1 cellular context compared by ENCODE assay signal in the genomic region with DNA sequence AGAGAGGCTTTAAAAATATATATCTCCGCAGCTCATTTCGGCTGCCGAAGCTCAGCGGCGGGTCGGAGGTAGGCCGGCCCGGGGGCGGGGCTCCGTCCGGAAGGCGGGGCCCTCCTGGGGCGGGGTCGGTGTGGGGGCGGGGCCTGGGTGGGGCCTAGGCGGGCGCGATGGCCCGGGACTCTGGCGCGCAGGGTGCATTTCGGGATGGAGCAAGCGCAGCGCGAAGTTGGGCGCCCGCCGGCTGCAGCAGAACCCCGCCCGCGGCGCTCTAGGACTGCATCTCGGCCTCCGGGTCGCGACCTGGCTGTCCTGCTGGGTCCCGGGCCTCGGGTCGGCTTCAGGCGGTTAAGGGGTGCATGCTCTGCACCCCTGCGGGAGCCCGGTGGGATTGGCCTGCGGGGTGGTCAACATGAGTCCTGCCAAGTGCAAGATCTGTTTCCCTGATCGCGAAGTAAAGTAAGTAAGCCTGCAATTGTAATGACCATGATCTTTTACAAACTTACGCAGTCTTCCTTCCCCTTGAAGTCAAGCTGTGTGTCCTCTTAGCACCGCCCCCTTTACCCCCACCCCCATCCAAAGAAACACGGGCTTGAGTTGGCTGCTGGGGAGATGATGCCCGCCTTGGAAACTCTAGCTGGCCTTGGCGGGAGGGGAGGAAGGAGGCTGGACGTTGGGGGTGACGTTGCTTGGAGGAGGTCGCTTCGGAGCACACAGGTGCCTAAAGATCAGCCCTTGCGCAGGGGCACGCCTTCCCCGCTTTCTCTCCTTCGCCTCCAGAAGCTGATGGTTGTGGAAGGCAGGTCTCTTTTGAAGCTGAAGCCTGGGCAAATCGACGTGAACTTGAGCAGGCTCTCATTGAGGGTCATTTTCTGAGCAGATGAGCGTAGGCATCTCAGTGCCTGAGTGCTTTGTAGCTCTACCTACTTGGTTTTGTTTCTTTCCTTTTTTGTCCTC.
TF ChIP-seq lines count a peak whose summit lies in the region.

No MANE protein-coding gene starts in this region.

TF ChIP-seq in IMR-90, 13 proteins besides CTCF, POLR2A, EP300 and RAD21:
- no peak for TF ChIP-seq CHD1 (IDR thresholded peaks at IDR 0.05; ENCODE audit: low read depth, low read length)
- no peak for TF ChIP-seq RCOR1 (IDR thresholded peaks at IDR 0.05; ENCODE audit: insufficient replicate concordance, low read length)
- no peak for TF ChIP-seq BHLHE40 (IDR thresholded peaks at IDR 0.05; ENCODE audit: low read depth, low read length)
- TF ChIP-seq RFX5 (IDR thresholded peaks at IDR 0.05; ENCODE audit: low read depth, low read length): no peak
- no peak for TF ChIP-seq CEBPB (IDR thresholded peaks at IDR 0.05; ENCODE audit: low read depth, low read length)
- TF ChIP-seq, protein P1, sequence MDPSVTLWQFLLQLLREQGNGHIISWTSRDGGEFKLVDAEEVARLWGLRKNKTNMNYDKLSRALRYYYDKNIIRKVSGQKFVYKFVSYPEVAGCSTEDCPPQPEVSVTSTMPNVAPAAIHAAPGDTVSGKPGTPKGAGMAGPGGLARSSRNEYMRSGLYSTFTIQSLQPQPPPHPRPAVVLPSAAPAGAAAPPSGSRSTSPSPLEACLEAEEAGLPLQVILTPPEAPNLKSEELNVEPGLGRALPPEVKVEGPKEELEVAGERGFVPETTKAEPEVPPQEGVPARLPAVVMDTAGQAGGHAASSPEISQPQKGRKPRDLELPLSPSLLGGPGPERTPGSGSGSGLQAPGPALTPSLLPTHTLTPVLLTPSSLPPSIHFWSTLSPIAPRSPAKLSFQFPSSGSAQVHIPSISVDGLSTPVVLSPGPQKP (IDR thresholded peaks at IDR 0.05; ENCODE audit: borderline replicate concordance, low read depth, low read length): no peak
- no peak for TF ChIP-seq SMC3 (IDR thresholded peaks at IDR 0.05; ENCODE audit: low read depth, low read length)
- TF ChIP-seq MAFK (IDR thresholded peaks at IDR 0.05; ENCODE audit: low read depth, low read length): no peak
- TF ChIP-seq FOS (IDR thresholded peaks at IDR 0.05; ENCODE audit: low read depth, low read length): no peak
- TF ChIP-seq, protein P2, sequence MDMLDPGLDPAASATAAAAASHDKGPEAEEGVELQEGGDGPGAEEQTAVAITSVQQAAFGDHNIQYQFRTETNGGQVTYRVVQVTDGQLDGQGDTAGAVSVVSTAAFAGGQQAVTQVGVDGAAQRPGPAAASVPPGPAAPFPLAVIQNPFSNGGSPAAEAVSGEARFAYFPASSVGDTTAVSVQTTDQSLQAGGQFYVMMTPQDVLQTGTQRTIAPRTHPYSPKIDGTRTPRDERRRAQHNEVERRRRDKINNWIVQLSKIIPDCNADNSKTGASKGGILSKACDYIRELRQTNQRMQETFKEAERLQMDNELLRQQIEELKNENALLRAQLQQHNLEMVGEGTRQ (IDR thresholded peaks at IDR 0.05; ENCODE audit: low read depth, low read length): no peak
- no peak for TF ChIP-seq MXI1 (IDR thresholded peaks at IDR 0.05; ENCODE audit: borderline replicate concordance, low read depth, low read length)
- TF ChIP-seq MAZ (IDR thresholded peaks at IDR 0.05; ENCODE audit: borderline replicate concordance, low read depth, low read length): no peak
- TF ChIP-seq NFE2L2 (IDR thresholded peaks at IDR 0.05; ENCODE audit: low read depth, low read length): no peak
